ENCODE assay signal across 1 cellular context in genomic region chr5:95641803-95642220, GRCh38.
TF ChIP-seq lines count a peak whose summit lies in the region.

No MANE protein-coding gene starts in this region.

TF ChIP-seq in HepG2, 621 proteins besides CTCF, POLR2A, EP300 and RAD21:
- no peak for TF ChIP-seq FUBP1 (CRISPR knock-in tag; IDR thresholded peaks at IDR 0.05; ENCODE audit: borderline replicate concordance)
- 0 out of 2 replicates have a peak, but pooled peaks have one; percentile 17 for TF ChIP-seq ARID5B (CRISPR knock-in tag; IDR thresholded peaks at IDR 0.05)
- TF ChIP-seq ZFP36L2 (CRISPR knock-in tag; IDR thresholded peaks at IDR 0.05) = no peak
- peak; percentile 28; the same call in 1 of the 2 replicates for TF ChIP-seq MAFF (IDR thresholded peaks at IDR 0.05; ENCODE audit: low read depth, low read length)
- TF ChIP-seq NPAS2 (CRISPR knock-in tag; IDR thresholded peaks at IDR 0.05; ENCODE audit: borderline replicate concordance) = no peak
- TF ChIP-seq FOXA3 (CRISPR knock-in tag; IDR thresholded peaks at IDR 0.05) = 0 out of 2 replicates have a peak, but pooled peaks have one; percentile 9
- TF ChIP-seq ZMYM4 (CRISPR knock-in tag; IDR thresholded peaks at IDR 0.05) = peak; percentile 34; the same call in 1 of the 2 replicates
- TF ChIP-seq ZNF121 (CRISPR knock-in tag; IDR thresholded peaks at IDR 0.05) = peak; percentile 44; the same call in 1 of the 2 replicates
- TF ChIP-seq FOXP4 (CRISPR knock-in tag; IDR thresholded peaks at IDR 0.05) = 0 out of 2 replicates have a peak, but pooled peaks have one; percentile 21
- peak; percentile 24; the same call in 1 of the 2 replicates for TF ChIP-seq HNF4A (CRISPR knock-in tag; IDR thresholded peaks at IDR 0.05)
- TF ChIP-seq MXD3 (CRISPR knock-in tag; IDR thresholded peaks at IDR 0.05) = no peak
- no peak for TF ChIP-seq ZNF567 (CRISPR knock-in tag; IDR thresholded peaks at IDR 0.05; ENCODE audit: borderline replicate concordance)
- TF ChIP-seq NR2F2 (IDR thresholded peaks at IDR 0.05; ENCODE audit: borderline replicate concordance, low read depth) = no peak
- no peak for TF ChIP-seq CREB1 (IDR thresholded peaks at IDR 0.05)
- TF ChIP-seq CREB1 (CRISPR knock-in tag; IDR thresholded peaks at IDR 0.05) = peak; percentile 35; the same call in 1 of the 2 replicates
- TF ChIP-seq RBM39 (IDR thresholded peaks at IDR 0.05; ENCODE audit: low read depth, low read length, poor library complexity, severe bottlenecking) = no peak
- TF ChIP-seq MYPOP (CRISPR knock-in tag; IDR thresholded peaks at IDR 0.05) = no peak
